Comparison of ENCODE assay signal across 31 cellular contexts in genomic region chr12:41151789-41152188, GRCh38. TPM values are rescaled to one million over a fixed set of nuclear protein-coding genes. Genes with fewer than 3 reads are reported as not detected.
DNase-seq lines count a peak whose midpoint lies in the region; ATAC-seq, FAIRE-seq and TF ChIP-seq lines count a peak whose summit lies in the region.
"Had no signal": no experiment of that assay in that cellular context is flagged by ENCODE, and none has a peak within 500 bp of the region (broad histone marks: within the 10 kb centered on the region; RNA-seq: fewer than 3 reads in every experiment).

No MANE protein-coding gene starts in this region.

- H3K27me3 Mint-ChIP-seq in astrocyte (ENCODE audit: low read depth, unreplicated experiment): no peaks in the 10 kb centered on the region
- H3K27me3 Mint-ChIP-seq: activated CD4-positive, alpha-beta T cell treated with anti-CD3 and anti-CD28 coated beads, Interleukin-2, amount 10 ng/mL, durations not matched to agents 7 days and 5 days; CD4-positive, CD25-positive, alpha-beta regulatory T cell; dendritic cell treated with granulocyte-macrophage colony-stimulating factor and Interleukin-4, amounts not matched to agents 40 ng/mL and 50 ng/mL, for 4 days; naive thymus-derived CD8-positive, alpha-beta T cell had no signal

- WGBS in gastroesophageal sphincter (ENCODE audit: low coverage in 1 of 2), 2 donors: 17 to 43% methylated on average over 3 of the region's 3 CpGs

- no peak overlapping the region for H3K9ac ChIP-seq in astrocyte (ENCODE audit: low read length)
- H3K9ac ChIP-seq: parathyroid adenoma had no signal

- H3K9me3 ChIP-seq in astrocyte (ENCODE audit: insufficient read depth, low read depth, low read length): no peaks in the 10 kb centered on the region
- H3K9me3 ChIP-seq in gastroesophageal sphincter: no peaks in the 10 kb centered on the region
- H3K9me3 ChIP-seq: heart left ventricle, left ventricle myocardium inferior, right lobe of liver, transverse colon had no signal

- H3K4me1 ChIP-seq in astrocyte (ENCODE audit: insufficient read depth, low read length): no peaks in the 10 kb centered on the region
- no peaks in the 10 kb centered on the region for H3K4me1 ChIP-seq in gastroesophageal sphincter
- H3K4me1 ChIP-seq: heart left ventricle, left ventricle myocardium inferior, parathyroid adenoma, right lobe of liver, stomach, transverse colon had no signal

- no peaks in the 10 kb centered on the region for H3K36me3 ChIP-seq in astrocyte (ENCODE audit: insufficient read depth, low read length)
- H3K36me3 ChIP-seq in gastroesophageal sphincter: no peaks in the 10 kb centered on the region
- H3K36me3 ChIP-seq: heart left ventricle, left ventricle myocardium inferior, right lobe of liver, stomach, transverse colon had no signal

- H3K9me3 Mint-ChIP-seq in astrocyte (ENCODE audit: unreplicated experiment): peaks cover 5% of the 10 kb centered on the region
- H3K9me3 Mint-ChIP-seq: activated CD4-positive, alpha-beta T cell treated with anti-CD3 and anti-CD28 coated beads, Interleukin-2, amount 10 ng/mL, durations not matched to agents 7 days and 5 days; T-helper 2 cell treated with Interferon-gamma antibody and Interleukin-4, amounts not matched to agents 5 μg/mL and 100 μg/mL, for 36 hours had no signal

- H4K20me1 ChIP-seq in astrocyte (ENCODE audit: insufficient read depth, low read length): no peaks in the 10 kb centered on the region

- H3K36me3 Mint-ChIP-seq in astrocyte (ENCODE audit: low read depth, unreplicated experiment): no peaks in the 10 kb centered on the region
- H3K36me3 Mint-ChIP-seq: CD4-positive, CD25-positive, alpha-beta regulatory T cell; mesothelial cell of epicardium; naive thymus-derived CD8-positive, alpha-beta T cell had no signal

- H3K4me3 ChIP-seq in astrocyte (ENCODE audit: insufficient read depth, low read depth, low read length) (no peak overlapping the region), gastroesophageal sphincter (no peak overlapping the region), retinal pigment epithelial cell (ENCODE audit: low read length) (no peak overlapping the region)
- H3K4me3 ChIP-seq: heart left ventricle, left ventricle myocardium inferior, right lobe of liver, stomach, transverse colon had no signal

- no peak overlapping the region for H3K4me3 Mint-ChIP-seq in astrocyte (ENCODE audit: unreplicated experiment)
- H3K4me3 Mint-ChIP-seq: activated CD4-positive, alpha-beta T cell treated with anti-CD3 and anti-CD28 coated beads, Interleukin-2, amount 10 ng/mL, durations not matched to agents 7 days and 5 days; CD4-positive, CD25-positive, alpha-beta regulatory T cell; dendritic cell treated with granulocyte-macrophage colony-stimulating factor and Interleukin-4, amounts not matched to agents 40 ng/mL and 50 ng/mL, for 4 days; mesothelial cell of epicardium; naive thymus-derived CD8-positive, alpha-beta T cell; T-helper 2 cell treated with Interferon-gamma antibody and Interleukin-4, amounts not matched to agents 5 μg/mL and 100 μg/mL, for 36 hours had no signal

- TF ChIP-seq EP300 in gastroesophageal sphincter (IDR thresholded peaks at IDR 0.05): no peak

- DNase-seq in HCEC 1CT: peak; percentile 40
- DNase-seq in astrocyte (ENCODE audit: low read depth): peak; percentile 1
- peak; percentile 82 for DNase-seq in retinal pigment epithelial cell (ENCODE audit: low read depth)
- DNase-seq: activated CD4-positive, alpha-beta T cell treated with anti-CD3 and anti-CD28 coated beads, Interleukin-2, amount 10 ng/mL, durations not matched to agents 7 days and 5 days; activated naive CD4-positive, alpha-beta T cell; activated T-cell treated with anti-CD3 and anti-CD28 coated beads, Interleukin-2, amount 50 U/mL, for 48 hours; amniotic stem cell; caudate nucleus; CD4-positive, CD25-positive, alpha-beta regulatory T cell; heart left ventricle; left ventricle myocardium inferior; naive thymus-derived CD8-positive, alpha-beta T cell; NCI-H1105; NCI-H2081; NCI-H345; NCI-H748 treated with DMSO at 0.1 percent for 48 hours; right lobe of liver; stomach; transverse colon had no signal

- no peaks in the 10 kb centered on the region for H3K4me1 Mint-ChIP-seq in astrocyte (ENCODE audit: low read depth, unreplicated experiment)
- H3K4me1 Mint-ChIP-seq: activated CD4-positive, alpha-beta T cell treated with anti-CD3 and anti-CD28 coated beads, Interleukin-2, amount 10 ng/mL, durations not matched to agents 7 days and 5 days; CD4-positive, CD25-positive, alpha-beta regulatory T cell; mesothelial cell of epicardium; naive thymus-derived CD8-positive, alpha-beta T cell had no signal

- no peak for FAIRE-seq in astrocyte (lab: Jason Lieb, UNC)
- FAIRE-seq: HepG2 had no signal

- ATAC-seq in gastroesophageal sphincter: peak; percentile 74
- ATAC-seq in HG02870 (IDR thresholded peaks at IDR 0.05; ENCODE audit: unreplicated experiment): no peak
- no peak for ATAC-seq in HG03354 (IDR thresholded peaks at IDR 0.05; ENCODE audit: poor library complexity, severe bottlenecking, unreplicated experiment)
- no peak for ATAC-seq in HG03571 (IDR thresholded peaks at IDR 0.05; ENCODE audit: unreplicated experiment)
- ATAC-seq in HG03520 (IDR thresholded peaks at IDR 0.05; ENCODE audit: unreplicated experiment): no peak
- ATAC-seq: heart left ventricle; HepG2; naive thymus-derived CD8-positive, alpha-beta T cell; right lobe of liver; Right ventricle myocardium inferior had no signal

- H3K4me2 ChIP-seq in astrocyte (ENCODE audit: low read length): no peak overlapping the region

- H3K27ac Mint-ChIP-seq in astrocyte (ENCODE audit: unreplicated experiment): no peak overlapping the region
- H3K27ac Mint-ChIP-seq: activated CD4-positive, alpha-beta T cell treated with anti-CD3 and anti-CD28 coated beads, Interleukin-2, amount 10 ng/mL, durations not matched to agents 7 days and 5 days; CD4-positive, CD25-positive, alpha-beta regulatory T cell; dendritic cell treated with granulocyte-macrophage colony-stimulating factor and Interleukin-4, amounts not matched to agents 40 ng/mL and 50 ng/mL, for 4 days; mesothelial cell of epicardium; naive thymus-derived CD8-positive, alpha-beta T cell; T-helper 2 cell treated with Interferon-gamma antibody and Interleukin-4, amounts not matched to agents 5 μg/mL and 100 μg/mL, for 36 hours had no signal

- no peaks in the 10 kb centered on the region for H3K79me2 ChIP-seq in astrocyte (ENCODE audit: insufficient read depth, low read length)
- H3K79me2 ChIP-seq: parathyroid adenoma had no signal

- no peak overlapping the region for H2AFZ ChIP-seq in astrocyte (ENCODE audit: low read depth, low read length)
- H2AFZ ChIP-seq: parathyroid adenoma had no signal

- TF ChIP-seq POLR2A in gastroesophageal sphincter (IDR thresholded peaks at IDR 0.05): no peak

- H3K27ac ChIP-seq in astrocyte (ENCODE audit: low read depth, low read length): no peak overlapping the region
- no peak overlapping the region for H3K27ac ChIP-seq in gastroesophageal sphincter
- H3K27ac ChIP-seq: heart left ventricle, left ventricle myocardium inferior, parathyroid adenoma, right lobe of liver, stomach, transverse colon, VCaP had no signal

- H3K27me3 ChIP-seq in astrocyte (ENCODE audit: insufficient read depth, low read length) (no peaks in the 10 kb centered on the region), gastroesophageal sphincter (no peaks in the 10 kb centered on the region)
- H3K27me3 ChIP-seq: heart left ventricle, right lobe of liver, stomach, transverse colon had no signal

- TF ChIP-seq CTCF in astrocyte (IDR thresholded peaks at IDR 0.05; ENCODE audit: insufficient read depth, low read depth, low read length) (no peak), gastroesophageal sphincter (IDR thresholded peaks at IDR 0.05) (no peak), retinal pigment epithelial cell (conservative IDR thresholded peaks at IDR 0.05; ENCODE audit: low read depth, low read length) (no peak)

RNA-seq across cellular contexts. Expression of gene PDZRN4, which starts 36.3 kb away (rescaled TPM):
- total RNA-seq in astrocyte (not detected in 2 replicates), gastroesophageal sphincter (10 to 100 TPM; 32.0 to 87.8 (median 50.8) TPM)
- total RNA-seq: activated CD4-positive, alpha-beta T cell treated with anti-CD3 and anti-CD28 coated beads, Interleukin-2, amount 10 ng/mL, durations not matched to agents 7 days and 5 days; CD4-positive, CD25-positive, alpha-beta regulatory T cell; HepG2; naive thymus-derived CD8-positive, alpha-beta T cell; Right ventricle myocardium inferior had no signal

Comparison
In these comparisons a context has a peak if more than half of its experiments do, and no peak if none do; other contexts are left out.
1. DNase-seq: peak in every context shown above with its lines; median percentile 82 in retinal pigment epithelial cell; 40 in HCEC 1CT; 1 in astrocyte.
2. RNA of gene PDZRN4, which starts 36.3 kb away (total RNA-seq): 32.0 to 87.8 TPM in gastroesophageal sphincter; not detected in astrocyte; every median in the first group is over 10 times any median in the second.